In the genomic region with DNA sequence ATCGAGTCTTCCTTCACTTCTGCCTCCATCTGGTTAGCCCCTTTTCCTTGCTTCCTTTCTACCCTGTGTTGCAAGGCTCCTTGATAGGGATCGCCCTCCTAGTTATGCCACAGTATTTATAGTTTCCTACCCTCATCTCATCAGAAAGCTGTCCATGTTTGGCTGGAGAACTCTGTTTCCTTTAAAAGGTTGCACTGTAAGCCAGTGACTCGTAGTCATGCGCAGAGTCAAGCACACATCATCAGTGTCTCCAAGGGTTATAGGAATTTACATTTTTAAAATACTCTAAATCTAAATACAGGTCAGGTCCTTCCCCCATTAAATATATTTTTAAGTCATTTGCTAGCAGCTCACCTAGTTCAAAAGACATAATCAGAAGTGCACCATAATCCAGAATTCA, we compare ENCODE assay signal across 12 cellular contexts.
DNase-seq lines count a peak whose midpoint lies in the region; ATAC-seq and TF ChIP-seq lines count a peak whose summit lies in the region.
"Had no signal": no experiment of that assay in that cellular context is flagged by ENCODE, and none has a peak within 500 bp of the region (broad histone marks: within the 10 kb centered on the region; RNA-seq: fewer than 3 reads in every experiment).

No MANE protein-coding gene starts in this region.

- H3K9ac ChIP-seq in GM23248, result no peak overlapping the region

- TF ChIP-seq CTCF in fibroblast of mammary gland (conservative IDR thresholded peaks at IDR 0.05; ENCODE audit: control insufficient read depth, insufficient read depth, low read depth, low read length) (no peak), OCI-LY7 (conservative IDR thresholded peaks at IDR 0.05; ENCODE audit: low read length) (no peak)

- DNase-seq in GM23248 (peak; percentile 72), amniotic stem cell (lab: John Stamatoyannopoulos, UW) (peak; percentile 4), fibroblast of mammary gland (ENCODE audit: low read depth) (peak; percentile 73), renal cortical epithelial cell (ENCODE audit: low read depth) (peak; percentile 73), OCI-LY7 (ENCODE audit: low spot score) (no peak), left colon (no peak)
- DNase-seq in T-helper 2 cell treated with Interferon-gamma antibody and Interleukin-4, amounts not matched to agents 5 μg/mL and 100 μg/mL, for 36 hours (ENCODE audit: low spot score), result no peak
- DNase-seq in stimulated activated naive B cell treated with anti-CD40 and anti-IgM and Interleukin-4, amounts not matched to agents 10 μg/mL and 1 μg/mL and 100 μg/mL, for 72 hours, result no peak
- DNase-seq: activated CD4-positive, alpha-beta memory T cell treated with anti-CD3 and anti-CD28 coated beads, Interleukin-2, amount 10 ng/mL, durations not matched to agents 7 days and 5 days; NCI-H345; RPMI8226 had no signal

- ATAC-seq in stimulated activated naive B cell treated with anti-CD40 and anti-IgM and Interleukin-4, amounts not matched to agents 10 μg/mL and 1 μg/mL and 100 μg/mL, for 72 hours (replicated peaks), result no peak
- ATAC-seq in left colon, result no peak

- intact Hi-C loops in OCI-LY7 (cut with micrococcal nuclease; ENCODE audit: unreplicated experiment), result no loop called here
- intact Hi-C loops in left colon (cut with DNase I, micrococcal nuclease), result no loop called here

- no peaks in the 10 kb centered on the region for H3K79me2 ChIP-seq in GM23248 (ENCODE audit: insufficient read depth)
- no peaks in the 10 kb centered on the region for H3K79me2 ChIP-seq in OCI-LY7 (ENCODE audit: insufficient read depth, low read depth, low read length)

- H3K36me3 ChIP-seq in GM23248 (ENCODE audit: low read depth), result peaks cover 13% of the 10 kb centered on the region
- H3K36me3 ChIP-seq in OCI-LY7 (ENCODE audit: insufficient read depth, low read length), result no peaks in the 10 kb centered on the region

- H3K36me3 Mint-ChIP-seq in T-helper 2 cell treated with Interferon-gamma antibody and Interleukin-4, amounts not matched to agents 5 μg/mL and 100 μg/mL, for 36 hours (ENCODE audit: low read depth), result no peaks in the 10 kb centered on the region
- no peaks in the 10 kb centered on the region for H3K36me3 Mint-ChIP-seq in stimulated activated naive B cell treated with anti-CD40 and anti-IgM and Interleukin-4, amounts not matched to agents 10 μg/mL and 1 μg/mL and 100 μg/mL, for 72 hours

- no peak overlapping the region for H2AFZ ChIP-seq in GM23248
- H2AFZ ChIP-seq in OCI-LY7 (ENCODE audit: low read length), result no peak overlapping the region

- H3K4me1 ChIP-seq in GM23248 (ENCODE audit: insufficient read depth) (peaks cover 9% of the 10 kb centered on the region), OCI-LY7 (ENCODE audit: insufficient read depth, low read length, poor library complexity, severe bottlenecking) (no peaks in the 10 kb centered on the region)

- no peak overlapping the region for H3K4me3 ChIP-seq in GM23248
- H3K4me3 ChIP-seq in fibroblast of mammary gland (ENCODE audit: control insufficient read depth, low read depth, low read length), result no peak overlapping the region
- H3K4me3 ChIP-seq in OCI-LY7 (ENCODE audit: low read depth, low read length, poor library complexity, severe bottlenecking), result no peak overlapping the region

- no peak overlapping the region for H3K27ac Mint-ChIP-seq in T-helper 2 cell treated with Interferon-gamma antibody and Interleukin-4, amounts not matched to agents 5 μg/mL and 100 μg/mL, for 36 hours
- H3K27ac Mint-ChIP-seq in stimulated activated naive B cell treated with anti-CD40 and anti-IgM and Interleukin-4, amounts not matched to agents 10 μg/mL and 1 μg/mL and 100 μg/mL, for 72 hours, result no peak overlapping the region
- H3K27ac Mint-ChIP-seq: activated CD4-positive, alpha-beta memory T cell treated with anti-CD3 and anti-CD28 coated beads, Interleukin-2, amount 10 ng/mL, durations not matched to agents 7 days and 5 days had no signal

- H3K9me2 ChIP-seq in GM23248 (ENCODE audit: insufficient read depth) (no peaks in the 10 kb centered on the region), OCI-LY7 (ENCODE audit: insufficient read depth, low read length) (no peaks in the 10 kb centered on the region)

- no peaks in the 10 kb centered on the region for H3K4me1 Mint-ChIP-seq in T-helper 2 cell treated with Interferon-gamma antibody and Interleukin-4, amounts not matched to agents 5 μg/mL and 100 μg/mL, for 36 hours (ENCODE audit: low read depth)
- no peaks in the 10 kb centered on the region for H3K4me1 Mint-ChIP-seq in stimulated activated naive B cell treated with anti-CD40 and anti-IgM and Interleukin-4, amounts not matched to agents 10 μg/mL and 1 μg/mL and 100 μg/mL, for 72 hours
- H3K4me1 Mint-ChIP-seq: activated CD4-positive, alpha-beta memory T cell treated with anti-CD3 and anti-CD28 coated beads, Interleukin-2, amount 10 ng/mL, durations not matched to agents 7 days and 5 days had no signal

- H3K4me2 ChIP-seq in GM23248 (ENCODE audit: unreplicated experiment) (no peak overlapping the region), OCI-LY7 (ENCODE audit: low read length) (no peak overlapping the region)

- 68 to 71% methylated on average over 4 of the region's 4 CpGs for WGBS in GM23248 (ENCODE audit: low coverage in 1 of 2, low lambda C conversion rate in 2 of 2, missing lambda C conversion rate in 2 of 2), 2 experiments

- in situ Hi-C loops in GM23248 (cut with MboI), result no loop called here

- CTCF ChIA-PET in OCI-LY7 (lab: Charles Lee; ENCODE audit: unreplicated experiment), result no interaction called here

- POLR2A ChIA-PET in OCI-LY7 (lab: Charles Lee), result interaction anchor here (0.7 kb wide), 1 partner anchor 23 kb away, joined by 4 read pairs; no protein-coding TSS in a partner anchor

- no peak overlapping the region for H3K4me3 Mint-ChIP-seq in T-helper 2 cell treated with Interferon-gamma antibody and Interleukin-4, amounts not matched to agents 5 μg/mL and 100 μg/mL, for 36 hours
- no peak overlapping the region for H3K4me3 Mint-ChIP-seq in stimulated activated naive B cell treated with anti-CD40 and anti-IgM and Interleukin-4, amounts not matched to agents 10 μg/mL and 1 μg/mL and 100 μg/mL, for 72 hours
- H3K4me3 Mint-ChIP-seq: activated CD4-positive, alpha-beta memory T cell treated with anti-CD3 and anti-CD28 coated beads, Interleukin-2, amount 10 ng/mL, durations not matched to agents 7 days and 5 days had no signal

- H3K9me3 ChIP-seq in GM23248 (ENCODE audit: low read depth), result no peaks in the 10 kb centered on the region
- no peaks in the 10 kb centered on the region for H3K9me3 ChIP-seq in OCI-LY7 (ENCODE audit: low read length)

- H3F3A ChIP-seq in GM23248 (ENCODE audit: insufficient read depth), result 0 out of 2 replicates have a peak, but pooled peaks cover 7% of the 10 kb centered on the region

- no peaks in the 10 kb centered on the region for H4K20me1 ChIP-seq in GM23248 (ENCODE audit: insufficient read depth)
- no peaks in the 10 kb centered on the region for H4K20me1 ChIP-seq in OCI-LY7 (ENCODE audit: insufficient read depth, low read length)

- no peaks in the 10 kb centered on the region for H3K9me3 Mint-ChIP-seq in T-helper 2 cell treated with Interferon-gamma antibody and Interleukin-4, amounts not matched to agents 5 μg/mL and 100 μg/mL, for 36 hours
- H3K9me3 Mint-ChIP-seq in stimulated activated naive B cell treated with anti-CD40 and anti-IgM and Interleukin-4, amounts not matched to agents 10 μg/mL and 1 μg/mL and 100 μg/mL, for 72 hours, result no peaks in the 10 kb centered on the region
- H3K9me3 Mint-ChIP-seq: activated CD4-positive, alpha-beta memory T cell treated with anti-CD3 and anti-CD28 coated beads, Interleukin-2, amount 10 ng/mL, durations not matched to agents 7 days and 5 days had no signal

- no TSS peak for BruUV-seq in OCI-LY7 (replicated peaks; lab: Mats Ljungman, UMichigan)

- H3K27me3 ChIP-seq in GM23248 (replicated peaks; ENCODE audit: insufficient read depth), result no peaks in the 10 kb centered on the region

- H3K27me3 Mint-ChIP-seq in T-helper 2 cell treated with Interferon-gamma antibody and Interleukin-4, amounts not matched to agents 5 μg/mL and 100 μg/mL, for 36 hours (ENCODE audit: low read depth), result peaks cover 2% of the 10 kb centered on the region
- peaks cover 12 to 13% of the 10 kb centered on the region in 2 donors for H3K27me3 Mint-ChIP-seq in stimulated activated naive B cell treated with anti-CD40 and anti-IgM and Interleukin-4, amounts not matched to agents 10 μg/mL and 1 μg/mL and 100 μg/mL, for 72 hours

- H3K27ac ChIP-seq in GM23248 (peak overlapping the region; percentile 57), OCI-LY7 (ENCODE audit: low read depth, low read length, poor library complexity, severe bottlenecking) (no peak overlapping the region)
- H3K27ac ChIP-seq: HL-60 had no signal

Comparison
In these comparisons a context has a peak if more than half of its experiments do, and no peak if none do; other contexts are left out.
1. DNase-seq: peak in GM23248 (single experiment), amniotic stem cell (single experiment), fibroblast of mammary gland (single experiment) and renal cortical epithelial cell (single experiment); none in T-helper 2 cell treated with Interferon-gamma antibody and Interleukin-4, amounts not matched to agents 5 μg/mL and 100 μg/mL, for 36 hours (single experiment), OCI-LY7 (single experiment), stimulated activated naive B cell treated with anti-CD40 and anti-IgM and Interleukin-4, amounts not matched to agents 10 μg/mL and 1 μg/mL and 100 μg/mL, for 72 hours (single experiment) and left colon (0 of 2).